Comparison of ENCODE assay signal across 1 cellular context in genomic region chr7:64914557-64914956, GRCh38.
A peak's percentile ranks its signal among the peaks of the same experiment; 100 is the strongest.
TF ChIP-seq lines count a peak whose summit lies in the region.

No MANE protein-coding gene starts in this region.

TF ChIP-seq in K562, 482 proteins besides CTCF, POLR2A, EP300 and RAD21 (continued from another document):
- TF ChIP-seq PKNOX1 (IDR thresholded peaks at IDR 0.05) (peak; percentile 48; the same call in 1 of the 2 replicates), MEIS2 (IDR thresholded peaks at IDR 0.05; ENCODE audit: partially characterized antibody) (peak; percentile 87), THRB (CRISPR knock-in tag; conservative IDR thresholded peaks at IDR 0.05) (no peak), PHTF2 (CRISPR knock-in tag; IDR thresholded peaks at IDR 0.05) (no peak), RCOR1 (IDR thresholded peaks at IDR 0.05; ENCODE audit: borderline replicate concordance in 1 of 2, low read depth in 2 of 2, low read length in 2 of 2) (peak; percentile 62 to 78; a peak in 3 of 4 replicates), TCF7 (IDR thresholded peaks at IDR 0.05; ENCODE audit: borderline replicate concordance) (peak; percentile 96), ZNF395 (CRISPR knock-in tag; IDR thresholded peaks at IDR 0.05) (peak; percentile 39; the same call in 1 of the 2 replicates), KHSRP (IDR thresholded peaks at IDR 0.05) (no peak), CREM (IDR thresholded peaks at IDR 0.05; ENCODE audit: low read depth) (peak; percentile 33; the same call in 1 of the 2 replicates), HDAC3 (IDR thresholded peaks at IDR 0.05; ENCODE audit: borderline replicate concordance, partially characterized antibody) (peak; percentile 74), TEAD1 (CRISPR knock-in tag; IDR thresholded peaks at IDR 0.05) (0 out of 4 replicates have a peak, but pooled peaks of 1 of the 2 experiments have one; percentile 39), L3MBTL2 (IDR thresholded peaks at IDR 0.05) (peak; percentile 74; the same call in 1 of the 2 replicates), HNRNPUL1 (IDR thresholded peaks at IDR 0.05; ENCODE audit: low read length) (no peak), EP400 (IDR thresholded peaks at IDR 0.05) (0 out of 2 replicates have a peak, but pooled peaks have one; percentile 36), PML (IDR thresholded peaks at IDR 0.05; ENCODE audit: low read length) (peak; percentile 81), UBTF (IDR thresholded peaks at IDR 0.05; ENCODE audit: borderline replicate concordance in 1 of 2, low read depth in 2 of 2, low read length in 2 of 2) (no peak), ATF1 (CRISPR knock-in tag; IDR thresholded peaks at IDR 0.05) (no peak), ATF1 (tag; IDR thresholded peaks at IDR 0.05) (0 out of 2 replicates have a peak, but pooled peaks have one; percentile 19), ZBTB33 (CRISPR knock-in tag; IDR thresholded peaks at IDR 0.05) (0 out of 2 replicates have a peak, but pooled peaks have one; percentile 23)
